Comparison of ENCODE assay signal across 19 cellular contexts in genomic region chr10:31594331-31594880, GRCh38.
"Had no signal": no experiment of that assay in that cellular context is flagged by ENCODE, and none has a peak within 500 bp of the region (broad histone marks: within the 10 kb centered on the region; RNA-seq: fewer than 3 reads in every experiment).

No MANE protein-coding gene starts in this region.

- H3K36me3 ChIP-seq: SJSA1 had no signal

- H3K27ac ChIP-seq: SJSA1, SK-N-MC had no signal

- H3K4me3 ChIP-seq: SJSA1, SK-N-MC had no signal

- H3K4me1 ChIP-seq: SJSA1 had no signal

- H3K9me3 ChIP-seq: SJSA1 had no signal

- DNase-seq: KBM-7, MV-4-11, NCI-H1048, NCI-H1105, NCI-H1417, NCI-H1436 treated with DMSO at 0.1 percent for 48 hours, NCI-H1694, NCI-H187 treated with DMSO at 0.1 percent for 48 hours, NCI-H2029 treated with DMSO at 0.1 percent for 48 hours, NCI-H2227 treated with DMSO at 0.1 percent for 48 hours, NCI-H510A, NCI-H524 treated with DMSO at 0.1 percent for 48 hours, NCI-H69, NCI-H774, Right ventricle myocardium superior, RPMI8226, SIG-M5 had no signal

- H3K27me3 ChIP-seq: SJSA1 had no signal
